Comparison of ENCODE assay signal across 20 cellular contexts in genomic region chr20:57278457-57278856, GRCh38. TPM values are rescaled to one million over a fixed set of nuclear protein-coding genes. Genes with fewer than 3 reads are reported as not detected.
A peak's percentile ranks its signal among the peaks of the same experiment; 100 is the strongest.
DNase-seq lines count a peak whose midpoint lies in the region; ATAC-seq, FAIRE-seq and TF ChIP-seq lines count a peak whose summit lies in the region.
"Had no signal": no experiment of that assay in that cellular context is flagged by ENCODE, and none has a peak within 500 bp of the region (broad histone marks: within the 10 kb centered on the region; RNA-seq: fewer than 3 reads in every experiment).

No MANE protein-coding gene starts in this region.

- H3K4me1 Mint-ChIP-seq in neural progenitor cell: peaks cover 74% of the 10 kb centered on the region

- H3K27ac Mint-ChIP-seq in neural progenitor cell: peak overlapping the region; percentile 79
- H3K27ac Mint-ChIP-seq: CD4-positive, alpha-beta T cell; GM23338 had no signal

- peaks cover 13% of the 10 kb centered on the region for H3K27me3 Mint-ChIP-seq in neural progenitor cell (ENCODE audit: insufficient read depth, low read depth)

- no peaks in the 10 kb centered on the region for H4K20me1 ChIP-seq in neural progenitor cell (ENCODE audit: low read depth)

- no peak overlapping the region for H3K4me2 ChIP-seq in neural progenitor cell
- H3K4me2 ChIP-seq: A549, GM23338 had no signal

- TF ChIP-seq CTCF in neural progenitor cell (IDR thresholded peaks at IDR 0.05) (no peak), foreskin keratinocyte (conservative IDR thresholded peaks at IDR 0.05) (no peak)

- H2AFZ ChIP-seq in neural progenitor cell (replicated peaks): no peak overlapping the region
- H2AFZ ChIP-seq: GM23338 had no signal

- DNase-seq in NOMO-1 (lab: John Stamatoyannopoulos, UW; ENCODE audit: unreplicated experiment in 2 of 2): peak; percentile 9 to 25
- no peak for DNase-seq in NOMO-1 treated with DMSO at 0.1 percent for 48 hours (lab: John Stamatoyannopoulos, UW; ENCODE audit: unreplicated experiment)
- DNase-seq in NOMO-1 treated with dmso at 0.1 percent for 144 hours (lab: John Stamatoyannopoulos, UW; ENCODE audit: unreplicated experiment): peak; percentile 23
- DNase-seq in neural progenitor cell (ENCODE audit: low spot score): no peak
- DNase-seq in GM12891 (ENCODE audit: insufficient read length, low spot score): no peak
- no peak for DNase-seq in activated CD4-positive, alpha-beta T cell treated with anti-CD3 and anti-CD28 coated beads, Interleukin-2, amount 50 U/mL, for 4 hours
- DNase-seq in foreskin keratinocyte: no peak
- DNase-seq: AML-193; CD4-positive, alpha-beta T cell; DMS153; DMS79; HCEC 1CT had no signal

- peaks cover 31% of the 10 kb centered on the region for H3K4me1 ChIP-seq in neural progenitor cell
- H3K4me1 ChIP-seq in foreskin keratinocyte: peaks cover 4% of the 10 kb centered on the region
- H3K4me1 ChIP-seq: A549 had no signal

- ATAC-seq in foreskin keratinocyte: no peak
- ATAC-seq: A549, GM12878, GM23338 had no signal

- TF ChIP-seq POLR2A in GM12891 (IDR thresholded peaks at IDR 0.05; ENCODE audit: low read depth, low read length): no peak

- no peak overlapping the region for H3K4me3 ChIP-seq in neural progenitor cell
- H3K4me3 ChIP-seq: A549, GM12878, GM23338 had no signal

- no peaks in the 10 kb centered on the region for H3K36me3 Mint-ChIP-seq in neural progenitor cell

- H3K27ac ChIP-seq in neural progenitor cell (no peak overlapping the region), foreskin keratinocyte (no peak overlapping the region)
- H3K27ac ChIP-seq: 22Rv1, A549, C4-2B had no signal

- H3K4me3 Mint-ChIP-seq in neural progenitor cell: no peak overlapping the region
- H3K4me3 Mint-ChIP-seq: CD4-positive, alpha-beta T cell; GM23338 had no signal

- H3K36me3 ChIP-seq in neural progenitor cell: no peaks in the 10 kb centered on the region

- no peaks in the 10 kb centered on the region for H3K9me3 ChIP-seq in neural progenitor cell (ENCODE audit: low read depth)
- H3K9me3 ChIP-seq: A549 had no signal

- H3F3A ChIP-seq in neural progenitor cell (ENCODE audit: low read depth): peaks cover 20% of the 10 kb centered on the region

- H3K9ac ChIP-seq in neural progenitor cell: no peak overlapping the region

- no peaks in the 10 kb centered on the region for H3K9me3 Mint-ChIP-seq in neural progenitor cell
- H3K9me3 Mint-ChIP-seq: CD4-positive, alpha-beta T cell; GM23338 had no signal

- H3K27me3 ChIP-seq in neural progenitor cell (no peaks in the 10 kb centered on the region), foreskin keratinocyte (peaks cover 77% of the 10 kb centered on the region)

- no peak for FAIRE-seq in GM12891 (lab: Jason Lieb, UNC)
- FAIRE-seq: A549, GM12878, H54 had no signal

- no peaks in the 10 kb centered on the region for H3K79me2 ChIP-seq in neural progenitor cell (ENCODE audit: low read depth)

TF ChIP-seq in GM12891, 5 proteins besides CTCF, POLR2A, EP300 and RAD21:
- no peak for TF ChIP-seq POU2F2 (IDR thresholded peaks at IDR 0.05; ENCODE audit: low read depth, low read length)
- no peak for TF ChIP-seq TAF1 (IDR thresholded peaks at IDR 0.05; ENCODE audit: low read depth, low read length)
- no peak for TF ChIP-seq PAX5 (IDR thresholded peaks at IDR 0.05; ENCODE audit: insufficient read depth, low read length, severe bottlenecking)
- no peak for TF ChIP-seq POLR2AphosphoS5 (IDR thresholded peaks at IDR 0.05; ENCODE audit: low read depth, low read length)
- TF ChIP-seq SPI1 (IDR thresholded peaks at IDR 0.05; ENCODE audit: low read depth, low read length): no peak
TF ChIP-seq in GM12891: peak in this region for 0.

RNA-seq across cellular contexts. Expression of gene BMP7, which starts 12.0 kb away (rescaled TPM):
- total RNA-seq in neural progenitor cell (ENCODE audit: low replicate concordance): 11.2 and 31.1 TPM in 2 replicates
- polyA plus RNA-seq in GM12891 (2012; ENCODE audit: low read depth, missing spikeins): not detected
- not detected in 2 replicates for total RNA-seq in foreskin keratinocyte
- not detected in 2 replicates for polyA plus RNA-seq in foreskin keratinocyte
- total RNA-seq: CD4-positive, alpha-beta T cell had no signal
- polyA plus RNA-seq: BJ had no signal

RNA-seq across cellular contexts. Expression of gene SPO11, which starts 51.1 kb away (rescaled TPM):
- not detected in 2 replicates for total RNA-seq in neural progenitor cell (ENCODE audit: low replicate concordance)
- not detected for polyA plus RNA-seq in GM12891 (2012; ENCODE audit: low read depth, missing spikeins)
- not detected in 2 replicates for total RNA-seq in foreskin keratinocyte
- polyA plus RNA-seq in foreskin keratinocyte: not detected in 2 replicates
- total RNA-seq: CD4-positive, alpha-beta T cell; G401; GM12878; GM23338 had no signal
- polyA plus RNA-seq: A549, BJ, GM12878, GM23338 had no signal

Comparison
In these comparisons a context has a peak if more than half of its experiments do, and no peak if none do; other contexts are left out.
1. DNase-seq: peak in NOMO-1 (2 of 2) and NOMO-1 treated with dmso at 0.1 percent for 144 hours (single experiment); none in NOMO-1 treated with DMSO at 0.1 percent for 48 hours (single experiment), neural progenitor cell (single experiment), GM12891 (single experiment), activated CD4-positive, alpha-beta T cell treated with anti-CD3 and anti-CD28 coated beads, Interleukin-2, amount 50 U/mL, for 4 hours (0 of 2) and foreskin keratinocyte (0 of 2).
2. RNA of gene BMP7, which starts 12.0 kb away (total RNA-seq): 11.2 to 31.1 TPM in neural progenitor cell; not detected in foreskin keratinocyte; every median in the first group is over 10 times any median in the second.